ENCODE assay signal across 1 cellular context in the genomic region with DNA sequence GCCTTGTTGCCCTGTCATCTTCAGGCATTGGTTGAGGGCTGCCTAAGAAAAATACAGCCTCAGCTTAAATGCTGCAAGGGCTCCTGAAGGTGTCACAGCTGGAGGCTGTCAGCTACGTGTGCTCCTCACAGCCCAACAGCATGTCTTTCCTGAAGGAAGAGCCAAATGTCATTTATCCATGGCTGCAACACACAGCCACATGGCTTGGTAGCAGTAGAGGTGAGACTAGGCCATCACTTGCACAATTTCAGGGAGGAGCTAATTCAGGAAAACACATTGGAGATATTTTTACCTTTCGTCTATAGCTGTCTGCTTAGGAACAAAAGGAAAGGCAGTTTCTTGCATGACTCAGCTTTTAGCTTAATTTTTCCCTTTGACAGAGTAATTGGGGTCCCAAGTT.
TF ChIP-seq lines count a peak whose summit lies in the region.

No MANE protein-coding gene starts in this region.

TF ChIP-seq in A549, 52 proteins besides CTCF, POLR2A, EP300 and RAD21 (continued from another document):
- TF ChIP-seq, protein P1, sequence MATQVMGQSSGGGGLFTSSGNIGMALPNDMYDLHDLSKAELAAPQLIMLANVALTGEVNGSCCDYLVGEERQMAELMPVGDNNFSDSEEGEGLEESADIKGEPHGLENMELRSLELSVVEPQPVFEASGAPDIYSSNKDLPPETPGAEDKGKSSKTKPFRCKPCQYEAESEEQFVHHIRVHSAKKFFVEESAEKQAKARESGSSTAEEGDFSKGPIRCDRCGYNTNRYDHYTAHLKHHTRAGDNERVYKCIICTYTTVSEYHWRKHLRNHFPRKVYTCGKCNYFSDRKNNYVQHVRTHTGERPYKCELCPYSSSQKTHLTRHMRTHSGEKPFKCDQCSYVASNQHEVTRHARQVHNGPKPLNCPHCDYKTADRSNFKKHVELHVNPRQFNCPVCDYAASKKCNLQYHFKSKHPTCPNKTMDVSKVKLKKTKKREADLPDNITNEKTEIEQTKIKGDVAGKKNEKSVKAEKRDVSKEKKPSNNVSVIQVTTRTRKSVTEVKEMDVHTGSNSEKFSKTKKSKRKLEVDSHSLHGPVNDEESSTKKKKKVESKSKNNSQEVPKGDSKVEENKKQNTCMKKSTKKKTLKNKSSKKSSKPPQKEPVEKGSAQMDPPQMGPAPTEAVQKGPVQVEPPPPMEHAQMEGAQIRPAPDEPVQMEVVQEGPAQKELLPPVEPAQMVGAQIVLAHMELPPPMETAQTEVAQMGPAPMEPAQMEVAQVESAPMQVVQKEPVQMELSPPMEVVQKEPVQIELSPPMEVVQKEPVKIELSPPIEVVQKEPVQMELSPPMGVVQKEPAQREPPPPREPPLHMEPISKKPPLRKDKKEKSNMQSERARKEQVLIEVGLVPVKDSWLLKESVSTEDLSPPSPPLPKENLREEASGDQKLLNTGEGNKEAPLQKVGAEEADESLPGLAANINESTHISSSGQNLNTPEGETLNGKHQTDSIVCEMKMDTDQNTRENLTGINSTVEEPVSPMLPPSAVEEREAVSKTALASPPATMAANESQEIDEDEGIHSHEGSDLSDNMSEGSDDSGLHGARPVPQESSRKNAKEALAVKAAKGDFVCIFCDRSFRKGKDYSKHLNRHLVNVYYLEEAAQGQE (IDR thresholded peaks at IDR 0.05): no peak
- TF ChIP-seq CHD4 (IDR thresholded peaks at IDR 0.05; ENCODE audit: borderline replicate concordance): no peak
TF ChIP-seq in A549: peak in this region for 1.
